In the genomic region with DNA sequence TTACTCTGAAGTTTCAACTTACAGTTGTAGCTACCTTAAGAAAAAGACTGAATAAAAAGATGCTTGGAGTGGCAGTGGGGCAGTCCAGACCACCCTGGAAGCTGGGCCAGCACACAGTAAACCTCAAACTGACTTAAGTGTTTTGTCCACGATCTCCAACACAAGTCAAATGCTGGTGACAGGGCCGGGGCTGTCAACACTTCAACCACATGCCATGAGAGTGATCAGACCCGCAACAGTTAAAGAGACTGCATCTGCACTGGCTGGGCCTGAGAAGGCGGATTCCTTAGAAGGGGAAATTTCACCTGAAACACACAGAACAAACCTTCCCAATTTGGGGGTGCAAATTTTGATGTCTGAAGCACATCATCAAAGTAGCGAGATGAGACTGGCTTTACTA, we compare ENCODE assay signal across 28 cellular contexts.
"Had no signal": no experiment of that assay in that cellular context is flagged by ENCODE, and none has a peak within 500 bp of the region (broad histone marks: within the 10 kb centered on the region; RNA-seq: fewer than 3 reads in every experiment).

No MANE protein-coding gene starts in this region.

- DNase-seq: activated CD4-positive, alpha-beta memory T cell treated with anti-CD3 and anti-CD28 coated beads, Interleukin-2, amount 10 ng/mL, durations not matched to agents 7 days and 5 days; activated CD4-positive, alpha-beta T cell treated with anti-CD3 and anti-CD28 coated beads, Interleukin-2, amount 10 ng/mL, durations not matched to agents 24 days and 14 days; activated CD4-positive, CD25-positive, alpha-beta regulatory T cell treated with anti-CD3 and anti-CD28 coated beads, Interleukin-2, amount 50 U/mL, for 72 hours; activated CD8-positive, alpha-beta memory T cell treated with anti-CD3 and anti-CD28 coated beads, Interleukin-2, amount 50 U/mL, for 48 hours; activated gamma-delta T cell; activated naive CD4-positive, alpha-beta T cell treated with anti-CD3 and anti-CD28 coated beads, Interleukin-2, amount 50 U/mL, for 16 hours; activated T-cell treated with anti-CD3 and anti-CD28 coated beads, Interleukin-2, amount 50 U/mL, for 24 hours; foreskin keratinocyte; heart right ventricle; left ventricle myocardium inferior; naive B cell; nucleus accumbens; pancreas; psoas muscle; stimulated activated CD4-positive, alpha-beta T cell treated with anti-CD3 and anti-CD28 coated beads, Interleukin-1b, Interleukin-23, amount 100 ng/mL, for 48 hours; stimulated activated CD4-positive, alpha-beta T cell treated with anti-CD3 and anti-CD28 coated beads, Interleukin-4, amount 100 ng/mL, for 4 hours; stimulated activated CD8-positive, alpha-beta memory T cell treated with anti-CD3 and anti-CD28 coated beads, Interleukin-4, amount 100 ng/mL, for 48 hours; stomach; SW 1271; T-helper 9 cell; thyroid gland; upper lobe of right lung; WERI-Rb-1 had no signal

- H3K36me3 ChIP-seq: esophagus muscularis mucosa, heart right ventricle, left ventricle myocardium inferior, pancreas, stomach, thyroid gland, upper lobe of right lung, WERI-Rb-1 had no signal

- H3K4me3 ChIP-seq: esophagus muscularis mucosa, heart right ventricle, left ventricle myocardium inferior, pancreas, psoas muscle, smooth muscle cell, stomach, thyroid gland, upper lobe of right lung had no signal

- H3K4me1 ChIP-seq: foreskin keratinocyte, pancreas, psoas muscle, upper lobe of right lung had no signal

- H3K27ac ChIP-seq: esophagus muscularis mucosa, foreskin keratinocyte, heart right ventricle, left ventricle myocardium inferior, pancreas, psoas muscle, stomach, thyroid gland, upper lobe of right lung, WERI-Rb-1 had no signal

- H3K9me3 ChIP-seq: esophagus muscularis mucosa, heart right ventricle, pancreas, psoas muscle, stomach, thyroid gland, upper lobe of right lung had no signal

- FAIRE-seq: bronchial epithelial cell, pancreas, TTC549 had no signal

- ATAC-seq: foreskin keratinocyte; heart right ventricle; pancreas; psoas muscle; stimulated activated memory B cell treated with anti-CD40 and anti-IgM and Interleukin-4, amounts not matched to agents 10 μg/mL and 1 μg/mL and 100 μg/mL, for 72 hours; upper lobe of right lung had no signal

- H3K27me3 ChIP-seq: esophagus muscularis mucosa, foreskin keratinocyte, pancreas, stomach, thyroid gland, upper lobe of right lung had no signal

- H3K4me2 ChIP-seq: smooth muscle cell had no signal
